8 cellular contexts compared by ENCODE assay signal in the genomic region with DNA sequence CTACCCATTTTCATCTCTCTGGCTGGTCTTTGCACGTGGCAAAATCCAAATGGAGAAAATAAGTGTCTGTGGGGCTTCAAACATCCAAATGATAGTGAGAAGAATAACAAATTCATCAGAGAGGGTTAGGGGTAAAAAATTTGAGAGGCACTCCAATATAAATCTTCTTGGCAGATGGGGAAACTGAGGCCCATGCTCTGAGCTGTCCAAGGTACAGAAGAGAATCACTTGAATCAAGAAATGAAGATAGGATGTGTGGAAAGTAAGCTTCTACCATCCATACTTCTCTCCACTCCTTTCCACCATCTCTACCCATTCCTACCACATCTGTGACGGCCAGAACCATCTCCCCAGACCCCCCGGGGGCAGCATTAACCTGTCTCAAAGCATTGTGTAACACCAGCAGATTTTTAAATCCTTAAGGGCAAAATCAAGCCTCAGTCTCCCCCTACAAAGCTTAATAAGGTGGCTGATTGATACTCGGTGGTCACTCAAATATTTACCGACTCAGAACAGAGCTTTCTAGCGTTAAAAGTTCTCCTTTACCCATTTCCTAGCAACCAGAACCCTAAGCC. TPM values are rescaled to one million over a fixed set of nuclear protein-coding genes. Genes with fewer than 3 reads are reported as not detected.
DNase-seq lines count a peak whose midpoint lies in the region; FAIRE-seq and TF ChIP-seq lines count a peak whose summit lies in the region.

No MANE protein-coding gene starts in this region.

- H3K4me1 Mint-ChIP-seq in nephron progenitor cell, result peaks cover 31% of the 10 kb centered on the region

- no peak overlapping the region for H3K27ac Mint-ChIP-seq in nephron progenitor cell

- H3K9me3 ChIP-seq in duodenal mucosa (ENCODE audit: control insufficient read depth in 1 of 2, low read length in 2 of 2), result no peaks in the 10 kb centered on the region

- H3K4me3 ChIP-seq in LNCaP clone FGC (ENCODE audit: low read depth, low read length), result peak overlapping the region; percentile 100
- peak overlapping the region; percentile 94 for H3K4me3 ChIP-seq in duodenal mucosa (ENCODE audit: low read depth in 1 of 2, low read length in 2 of 2)

- H3K4me1 ChIP-seq in duodenal mucosa (ENCODE audit: control insufficient read depth in 1 of 2, insufficient read depth in 2 of 2, low read length in 2 of 2), result peaks cover 23 to 24% of the 10 kb centered on the region in 2 donors

- peaks cover 10 to 14% of the 10 kb centered on the region in 2 donors for H3K36me3 ChIP-seq in duodenal mucosa (ENCODE audit: control insufficient read depth in 1 of 2, insufficient read depth in 2 of 2, low read length in 2 of 2)

- peak overlapping the region; percentile 82 to 96 for H3K9ac ChIP-seq in duodenal mucosa (ENCODE audit: low read depth in 1 of 2, low read length in 2 of 2)

- peak overlapping the region; percentile 96 for H3K4me3 Mint-ChIP-seq in nephron progenitor cell

- DNase-seq in LNCaP clone FGC (ENCODE audit: low read depth), result no peak
- DNase-seq in nephron progenitor cell, result no peak
- DNase-seq in mucosa of gallbladder (ENCODE audit: low spot score), result no peak
- DNase-seq in frontal cortex (ENCODE audit: low spot score in 2 of 2), result no peak
- no peak for DNase-seq in stimulated activated CD4-positive, alpha-beta T cell treated with anti-CD3 and anti-CD28 coated beads, Interleukin-15, amount 100 ng/mL, for 24 hours
- no peak for DNase-seq in caudate nucleus (lab: John Stamatoyannopoulos, UW)

- no peaks in the 10 kb centered on the region for H3K27me3 ChIP-seq in duodenal mucosa (ENCODE audit: control insufficient read depth in 1 of 2, insufficient read depth in 2 of 2, low read length in 2 of 2)

- no peak for FAIRE-seq in frontal cortex (lab: Jason Lieb, UNC)

- no peaks in the 10 kb centered on the region for H3K9me3 Mint-ChIP-seq in nephron progenitor cell

- TF ChIP-seq CTCF in C4-2B (conservative IDR thresholded peaks at IDR 0.05) (no peak), LNCaP clone FGC (IDR thresholded peaks at IDR 0.05; ENCODE audit: control insufficient read depth, extremely low read depth, insufficient read depth) (no peak), nephron progenitor cell (IDR thresholded peaks at IDR 0.05) (no peak)

- H3K27ac ChIP-seq in C4-2B, result peak overlapping the region; percentile 95
- peak overlapping the region; percentile 88 for H3K27ac ChIP-seq in duodenal mucosa (ENCODE audit: low read depth, low read length)
- no peak overlapping the region for H3K27ac ChIP-seq in caudate nucleus (ENCODE audit: low read depth, low read length)

- H3K36me3 Mint-ChIP-seq in nephron progenitor cell (ENCODE audit: low read depth), result peaks cover 7% of the 10 kb centered on the region

- H3K27me3 Mint-ChIP-seq in nephron progenitor cell (ENCODE audit: low read depth, poor library complexity), result peaks cover 9% of the 10 kb centered on the region

RNA-seq across cellular contexts. Expression of gene GOT1, which starts 0.8 kb away (rescaled TPM):
- 140 TPM for total RNA-seq in mucosa of gallbladder
- 22.4 TPM for total RNA-seq in frontal cortex
